ENCODE assay signal across 32 cellular contexts in genomic region chr17:77640916-77641605, GRCh38.
"Had no signal": no experiment of that assay in that cellular context is flagged by ENCODE, and none has a peak within 500 bp of the region (broad histone marks: within the 10 kb centered on the region; RNA-seq: fewer than 3 reads in every experiment).

No MANE protein-coding gene starts in this region.

- H3K27ac Mint-ChIP-seq: activated CD4-positive, alpha-beta T cell treated with anti-CD3 and anti-CD28 coated beads, Interleukin-2, amount 10 ng/mL, durations not matched to agents 24 days and 14 days; activated naive CD8-positive, alpha-beta T cell treated with anti-CD3 and anti-CD28 coated beads, Interleukin-2, amount 10 ng/mL, durations not matched to agents 7 days and 5 days; activated T-helper 1 cell treated with anti-CD3 and anti-CD28 coated beads, Interleukin-12 subunit alpha, Interleukin-12 subunit beta, Interleukin-2, Interleukin-4 antibody, amounts not matched to agents 30 ng/mL and 10 ng/mL and 1 ng/mL, durations not matched to agents 14 hours and 24 hours and 36 hours; T-helper 2 cell treated with Interferon-gamma antibody and Interleukin-4, amounts not matched to agents 5 μg/mL and 100 μg/mL, for 36 hours had no signal

- H3K27ac ChIP-seq: ascending aorta, cardiac muscle cell, Peyer's patch, SJSA1 had no signal

- H3K4me3 ChIP-seq: ascending aorta, cardiac muscle cell, MG63, Peyer's patch, SJSA1 had no signal

- ATAC-seq: activated T-cell treated with anti-CD3 and anti-CD28 coated beads, Interleukin-2, amount 50 U/mL, for 4 hours; PC-3 had no signal

- H3K4me1 ChIP-seq: Peyer's patch, SJSA1 had no signal

- H3K27me3 ChIP-seq: ascending aorta, cardiac muscle cell, Peyer's patch had no signal

- DNase-seq: activated CD4-positive, alpha-beta T cell treated with anti-CD3 and anti-CD28 coated beads, Interleukin-2, amount 10 ng/mL, durations not matched to agents 24 days and 14 days; activated CD4-positive, alpha-beta T cell treated with anti-CD3 and anti-CD28 coated beads, Interleukin-2, amount 50 U/mL, for 4 hours; activated CD8-positive, alpha-beta memory T cell treated with anti-CD3 and anti-CD28 coated beads, Interleukin-2, amount 50 U/mL, for 4 hours; activated effector memory CD4-positive, alpha-beta T cell treated with Interleukin-2 at 50 U/mL for 16 hours; activated naive CD4-positive, alpha-beta T cell treated with anti-CD3 and anti-CD28 coated beads, Interleukin-2, amount 50 U/mL, for 16 hours; activated naive CD8-positive, alpha-beta T cell treated with anti-CD3 and anti-CD28 coated beads, Interleukin-2, amount 10 ng/mL, durations not matched to agents 7 days and 5 days; activated T-cell treated with anti-CD3 and anti-CD28 coated beads for 4 hours; activated T-cell treated with anti-CD3 and anti-CD28 coated beads, Interleukin-2, amount 50 U/mL, for 4 hours; amygdala; Kasumi-1; MG63; NCI-H1048; NCI-H1105 treated with DMSO at 0.1 percent for 48 hours; NCI-H1436; NCI-H1694 treated with DMSO at 0.1 percent for 48 hours; NCI-H2029; NCI-H345; NCI-H524 treated with DMSO at 0.1 percent for 48 hours; NCI-H748 treated with DMSO at 0.1 percent for 48 hours; NK-92 treated with Interleukin-12 subunit alpha and Interleukin-12 subunit beta, amount 100 ng/mL, for 24 hours; PC-3; Peyer's patch; RPMI8226; SHP77 treated with DMSO at 0.1 percent for 48 hours; SK-N-SH had no signal

- H3K9me3 Mint-ChIP-seq: activated CD4-positive, alpha-beta T cell treated with anti-CD3 and anti-CD28 coated beads, Interleukin-2, amount 10 ng/mL, durations not matched to agents 24 days and 14 days; activated naive CD8-positive, alpha-beta T cell treated with anti-CD3 and anti-CD28 coated beads, Interleukin-2, amount 10 ng/mL, durations not matched to agents 7 days and 5 days; activated T-cell treated with anti-CD3 and anti-CD28 coated beads, Interleukin-2, amount 50 U/mL, for 4 hours; activated T-helper 1 cell treated with anti-CD3 and anti-CD28 coated beads, Interleukin-12 subunit alpha, Interleukin-12 subunit beta, Interleukin-2, Interleukin-4 antibody, amounts not matched to agents 30 ng/mL and 10 ng/mL and 1 ng/mL, durations not matched to agents 14 hours and 24 hours and 36 hours; central memory CD8-positive, alpha-beta T cell; T-helper 1 cell treated with Interleukin-12 subunit alpha and Interleukin-12 subunit beta and Interleukin-4 antibody, amounts not matched to agents 30 μg/mL and 1 μg/mL, for 36 hours; T-helper 2 cell treated with Interferon-gamma antibody and Interleukin-4, amounts not matched to agents 5 μg/mL and 100 μg/mL, for 36 hours had no signal

- H3K36me3 ChIP-seq: ascending aorta, cardiac muscle cell, MG63, Peyer's patch, SJSA1 had no signal

- H3K9me3 ChIP-seq: ascending aorta, MG63, Peyer's patch, SK-N-SH had no signal

- H3K4me3 Mint-ChIP-seq: activated CD4-positive, alpha-beta T cell treated with anti-CD3 and anti-CD28 coated beads, Interleukin-2, amount 10 ng/mL, durations not matched to agents 24 days and 14 days; activated naive CD8-positive, alpha-beta T cell treated with anti-CD3 and anti-CD28 coated beads, Interleukin-2, amount 10 ng/mL, durations not matched to agents 7 days and 5 days; activated T-cell treated with anti-CD3 and anti-CD28 coated beads, Interleukin-2, amount 50 U/mL, for 4 hours; activated T-helper 1 cell treated with anti-CD3 and anti-CD28 coated beads, Interleukin-12 subunit alpha, Interleukin-12 subunit beta, Interleukin-2, Interleukin-4 antibody, amounts not matched to agents 30 ng/mL and 10 ng/mL and 1 ng/mL, durations not matched to agents 14 hours and 24 hours and 36 hours; central memory CD8-positive, alpha-beta T cell; T-helper 1 cell treated with Interleukin-12 subunit alpha and Interleukin-12 subunit beta and Interleukin-4 antibody, amounts not matched to agents 30 μg/mL and 1 μg/mL, for 36 hours; T-helper 2 cell treated with Interferon-gamma antibody and Interleukin-4, amounts not matched to agents 5 μg/mL and 100 μg/mL, for 36 hours had no signal

- H3K36me3 Mint-ChIP-seq: activated naive CD8-positive, alpha-beta T cell treated with anti-CD3 and anti-CD28 coated beads, Interleukin-2, amount 10 ng/mL, durations not matched to agents 7 days and 5 days had no signal
